In the genomic region with DNA sequence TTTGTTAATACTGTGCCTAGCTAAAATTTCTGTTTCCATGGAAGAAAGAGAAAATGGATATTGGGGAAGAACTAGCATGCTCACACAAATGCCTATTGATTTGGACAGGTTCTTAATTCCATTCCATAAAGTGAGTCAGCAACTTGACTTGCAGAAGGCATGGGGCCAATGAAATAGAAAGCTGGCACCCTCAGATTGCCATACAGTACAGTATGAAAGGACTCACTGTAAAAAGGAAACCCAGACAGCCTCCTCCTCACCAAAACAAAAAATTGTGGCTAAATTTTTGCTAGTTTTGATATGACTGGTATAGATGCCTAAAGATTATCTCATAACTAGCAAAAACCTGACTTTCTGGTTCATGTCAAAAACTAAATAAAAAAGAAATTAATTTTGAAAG, we compare ENCODE assay signal across 26 cellular contexts. TPM values are rescaled to one million over a fixed set of nuclear protein-coding genes. Genes with fewer than 3 reads are reported as not detected.
DNase-seq lines count a peak whose midpoint lies in the region; ATAC-seq and TF ChIP-seq lines count a peak whose summit lies in the region.
"Had no signal": no experiment of that assay in that cellular context is flagged by ENCODE, and none has a peak within 500 bp of the region (broad histone marks: within the 10 kb centered on the region; RNA-seq: fewer than 3 reads in every experiment).

No MANE protein-coding gene starts in this region.

- H3K27me3 ChIP-seq in body of pancreas (no peaks in the 10 kb centered on the region), dorsolateral prefrontal cortex (peaks cover 0 to 61% (median 13%) of the 10 kb centered on the region in 45 donors), right lobe of liver (no peaks in the 10 kb centered on the region)
- H3K27me3 ChIP-seq: BE2C, hepatocyte, ovary, transverse colon had no signal

- TF ChIP-seq CTCF in epithelial cell of esophagus (IDR thresholded peaks at IDR 0.05; ENCODE audit: insufficient read depth, low read depth, low read length, missing control alignments) (no peak), body of pancreas (IDR thresholded peaks at IDR 0.05) (no peak), dorsolateral prefrontal cortex (IDR thresholded peaks at IDR 0.05 in 54 of 56, conservative IDR thresholded peaks at IDR 0.05 in 2 of 56; ENCODE audit: low read depth in 1 of 56, partially characterized antibody in 56 of 56) (no peak), right lobe of liver (IDR thresholded peaks at IDR 0.05) (no peak)

- H3K9me3 Mint-ChIP-seq in activated CD4-positive, alpha-beta T cell treated with anti-CD3 and anti-CD28 coated beads for 36 hours (ENCODE audit: low read depth): no peaks in the 10 kb centered on the region
- H3K9me3 Mint-ChIP-seq in activated CD4-positive, alpha-beta T cell treated with anti-CD3 and anti-CD28 coated beads, Interleukin-2, amount 10 ng/mL, durations not matched to agents 24 days and 14 days: no peaks in the 10 kb centered on the region
- H3K9me3 Mint-ChIP-seq: activated naive CD4-positive, alpha-beta T cell treated with anti-CD3 and anti-CD28 coated beads, Interleukin-2, amount 10 ng/mL, durations not matched to agents 7 days and 5 days; memory B cell; stimulated activated naive CD8-positive, alpha-beta T cell treated with anti-CD3 and anti-CD28 coated beads, Interleukin-15, Interleukin-2, amounts not matched to agents 100 ng/mL and 50 ng/mL, for 24 hours had no signal

- DNase-seq in activated CD4-positive, alpha-beta T cell treated with anti-CD3 and anti-CD28 coated beads for 36 hours: peak; percentile 15
- DNase-seq in activated CD4-positive, alpha-beta T cell treated with anti-CD3 and anti-CD28 coated beads, Interleukin-2, amount 10 ng/mL, durations not matched to agents 24 days and 14 days: no peak
- DNase-seq in RPMI7951 (ENCODE audit: low read depth) (peak; percentile 5), epithelial cell of esophagus (ENCODE audit: low read depth) (peak; percentile 40), body of pancreas (no peak), dorsolateral prefrontal cortex (no peak), right lobe of liver (no peak)
- DNase-seq: activated naive CD4-positive, alpha-beta T cell treated with anti-CD3 and anti-CD28 coated beads, Interleukin-2, amount 10 ng/mL, durations not matched to agents 7 days and 5 days; activated T-cell treated with anti-CD3 and anti-CD28 coated beads for 4 hours; BE2C; HCEC 1CT; KG1; naive B cell; NCI-H1048; NCI-H2029; NCI-H446 treated with DMSO at 0.1 percent for 48 hours; ovary; RPMI8226; stimulated activated CD4-positive, alpha-beta T cell treated with anti-CD3 and anti-CD28 coated beads, Interleukin-1b, Interleukin-23, amount 100 ng/mL, for 48 hours; SW 1271; transverse colon had no signal

- intact Hi-C loops in activated CD4-positive, alpha-beta T cell treated with anti-CD3 and anti-CD28 coated beads for 36 hours (cut with DNase I, micrococcal nuclease): loop anchor here (1.0 kb wide), 2 partner anchors 10 to 11 kb away; partner anchors contain the start of gene TAB3 (in 1 of the 2)
- intact Hi-C loops in activated CD4-positive, alpha-beta T cell treated with anti-CD3 and anti-CD28 coated beads, Interleukin-2, amount 10 ng/mL, durations not matched to agents 24 days and 14 days (cut with micrococcal nuclease): loop anchor here (1.0 kb wide), 1 partner anchor 11 kb away; the partner anchor contains the start of gene TAB3
- intact Hi-C loops in body of pancreas (cut with DNase I): no loop called here
- intact Hi-C loops in dorsolateral prefrontal cortex (cut with DNase I): no loop called here
- intact Hi-C loops in right lobe of liver (cut with DNase I): no loop called here

- POLR2A ChIA-PET in activated CD4-positive, alpha-beta T cell treated with anti-CD3 and anti-CD28 coated beads for 36 hours (lab: Charles Lee): interaction anchor here (0.8 kb wide), 1 partner anchor 11 kb away, joined by 5 read pairs; the partner anchor contains the start of gene TAB3

- H3K27ac ChIP-seq in body of pancreas (no peak overlapping the region), dorsolateral prefrontal cortex (no peak overlapping the region), right lobe of liver (no peak overlapping the region)
- H3K27ac ChIP-seq: 22Rv1, hepatocyte, ovary, transverse colon had no signal

- H3K36me3 Mint-ChIP-seq in activated CD4-positive, alpha-beta T cell treated with anti-CD3 and anti-CD28 coated beads for 36 hours (ENCODE audit: low read depth): no peaks in the 10 kb centered on the region
- H3K36me3 Mint-ChIP-seq in activated CD4-positive, alpha-beta T cell treated with anti-CD3 and anti-CD28 coated beads, Interleukin-2, amount 10 ng/mL, durations not matched to agents 24 days and 14 days (ENCODE audit: low read depth): no peaks in the 10 kb centered on the region
- H3K36me3 Mint-ChIP-seq: activated naive CD4-positive, alpha-beta T cell treated with anti-CD3 and anti-CD28 coated beads, Interleukin-2, amount 10 ng/mL, durations not matched to agents 7 days and 5 days; memory B cell; naive B cell had no signal

- no peaks in the 10 kb centered on the region for H3K36me3 ChIP-seq in body of pancreas (replicated peaks in 1 of 2; ENCODE audit: insufficient read depth in 1 of 2, low read depth in 2 of 2)
- H3K36me3 ChIP-seq in right lobe of liver: no peaks in the 10 kb centered on the region
- H3K36me3 ChIP-seq: BE2C, ovary, transverse colon had no signal

- peak; percentile 64 for ATAC-seq in activated CD4-positive, alpha-beta T cell treated with anti-CD3 and anti-CD28 coated beads for 36 hours
- peak; percentile 62 for ATAC-seq in GM18867 (IDR thresholded peaks at IDR 0.05; ENCODE audit: unreplicated experiment)
- ATAC-seq in body of pancreas: no peak
- ATAC-seq in right lobe of liver: no peak

- H3K9me3 ChIP-seq in body of pancreas: no peaks in the 10 kb centered on the region
- H3K9me3 ChIP-seq in right lobe of liver: no peaks in the 10 kb centered on the region
- H3K9me3 ChIP-seq: BE2C, ovary, transverse colon had no signal

- H3K27me3 Mint-ChIP-seq in activated CD4-positive, alpha-beta T cell treated with anti-CD3 and anti-CD28 coated beads for 36 hours: peaks cover 3% of the 10 kb centered on the region
- H3K27me3 Mint-ChIP-seq in activated CD4-positive, alpha-beta T cell treated with anti-CD3 and anti-CD28 coated beads, Interleukin-2, amount 10 ng/mL, durations not matched to agents 24 days and 14 days: peaks cover 18% of the 10 kb centered on the region

- H3K27ac Mint-ChIP-seq in activated CD4-positive, alpha-beta T cell treated with anti-CD3 and anti-CD28 coated beads for 36 hours: no peak overlapping the region
- no peak overlapping the region for H3K27ac Mint-ChIP-seq in activated CD4-positive, alpha-beta T cell treated with anti-CD3 and anti-CD28 coated beads, Interleukin-2, amount 10 ng/mL, durations not matched to agents 24 days and 14 days
- H3K27ac Mint-ChIP-seq: activated naive CD4-positive, alpha-beta T cell treated with anti-CD3 and anti-CD28 coated beads, Interleukin-2, amount 10 ng/mL, durations not matched to agents 7 days and 5 days; memory B cell; naive B cell; stimulated activated naive CD8-positive, alpha-beta T cell treated with anti-CD3 and anti-CD28 coated beads, Interleukin-15, Interleukin-2, amounts not matched to agents 100 ng/mL and 50 ng/mL, for 24 hours had no signal

- TF ChIP-seq POLR2A in body of pancreas (IDR thresholded peaks at IDR 0.05) (no peak), right lobe of liver (IDR thresholded peaks at IDR 0.05) (no peak)

- H3K4me3 ChIP-seq in epithelial cell of esophagus (ENCODE audit: low read length): no peak overlapping the region
- no peak overlapping the region for H3K4me3 ChIP-seq in body of pancreas
- H3K4me3 ChIP-seq in dorsolateral prefrontal cortex: no peak overlapping the region
- no peak overlapping the region for H3K4me3 ChIP-seq in right lobe of liver
- H3K4me3 ChIP-seq: hepatocyte, ovary, transverse colon had no signal

- H3K4me1 ChIP-seq in body of pancreas (no peaks in the 10 kb centered on the region), right lobe of liver (no peaks in the 10 kb centered on the region)
- H3K4me1 ChIP-seq: BE2C, transverse colon had no signal

- CTCF ChIA-PET in activated CD4-positive, alpha-beta T cell treated with anti-CD3 and anti-CD28 coated beads for 36 hours (lab: Charles Lee): interaction anchor here (0.8 to 1.1 kb wide), 2 partner anchors 14 to 138 kb away, joined by 3 read pairs; no protein-coding TSS in a partner anchor

- H3K4me1 Mint-ChIP-seq in activated CD4-positive, alpha-beta T cell treated with anti-CD3 and anti-CD28 coated beads for 36 hours: peaks cover 3% of the 10 kb centered on the region
- H3K4me1 Mint-ChIP-seq in activated CD4-positive, alpha-beta T cell treated with anti-CD3 and anti-CD28 coated beads, Interleukin-2, amount 10 ng/mL, durations not matched to agents 24 days and 14 days: peaks cover 9% of the 10 kb centered on the region
- H3K4me1 Mint-ChIP-seq: memory B cell, naive B cell had no signal

- H3K4me3 Mint-ChIP-seq in activated CD4-positive, alpha-beta T cell treated with anti-CD3 and anti-CD28 coated beads for 36 hours: no peak overlapping the region
- no peak overlapping the region for H3K4me3 Mint-ChIP-seq in activated CD4-positive, alpha-beta T cell treated with anti-CD3 and anti-CD28 coated beads, Interleukin-2, amount 10 ng/mL, durations not matched to agents 24 days and 14 days
- H3K4me3 Mint-ChIP-seq: activated naive CD4-positive, alpha-beta T cell treated with anti-CD3 and anti-CD28 coated beads, Interleukin-2, amount 10 ng/mL, durations not matched to agents 7 days and 5 days; memory B cell; naive B cell; stimulated activated naive CD8-positive, alpha-beta T cell treated with anti-CD3 and anti-CD28 coated beads, Interleukin-15, Interleukin-2, amounts not matched to agents 100 ng/mL and 50 ng/mL, for 24 hours had no signal

RNA-seq across cellular contexts. Expression of gene TAB3, which starts 11.2 kb away (rescaled TPM):
- 10 to 100 TPM; 18.7 to 20.1 TPM for total RNA-seq in activated CD4-positive, alpha-beta T cell treated with anti-CD3 and anti-CD28 coated beads for 36 hours
- total RNA-seq in activated CD4-positive, alpha-beta T cell treated with anti-CD3 and anti-CD28 coated beads, Interleukin-2, amount 10 ng/mL, durations not matched to agents 24 days and 14 days: 21.9 and 23.7 TPM in 2 replicates
- total RNA-seq in RPMI7951 (2014; rRNA removed; shearing (Covaris generic)): 13.6 and 16.8 TPM in 2 replicates
- total RNA-seq in body of pancreas: 10 to 100 TPM; 24.1 to 36.3 TPM
- total RNA-seq in dorsolateral prefrontal cortex: 10 to 100 TPM; 12.9 to 31.0 (median 21.1) TPM
- total RNA-seq in right lobe of liver: 10 to 100 TPM; 17.1 to 38.6 (median 23.6) TPM

Comparison
In these comparisons a context has a peak if more than half of its experiments do, and no peak if none do; other contexts are left out.
1. DNase-seq: peak in activated CD4-positive, alpha-beta T cell treated with anti-CD3 and anti-CD28 coated beads for 36 hours (single experiment), RPMI7951 (single experiment) and epithelial cell of esophagus (single experiment); none in activated CD4-positive, alpha-beta T cell treated with anti-CD3 and anti-CD28 coated beads, Interleukin-2, amount 10 ng/mL, durations not matched to agents 24 days and 14 days (single experiment), body of pancreas (0 of 4), dorsolateral prefrontal cortex (0 of 10) and right lobe of liver (0 of 3).
2. ATAC-seq: peak in activated CD4-positive, alpha-beta T cell treated with anti-CD3 and anti-CD28 coated beads for 36 hours (single experiment) and GM18867 (single experiment); none in body of pancreas (single experiment) and right lobe of liver (0 of 4).
3. intact Hi-C loops: an anchor here in activated CD4-positive, alpha-beta T cell treated with anti-CD3 and anti-CD28 coated beads for 36 hours (1.0 kb wide) and activated CD4-positive, alpha-beta T cell treated with anti-CD3 and anti-CD28 coated beads, Interleukin-2, amount 10 ng/mL, durations not matched to agents 24 days and 14 days (1.0 kb wide); none called in body of pancreas, dorsolateral prefrontal cortex and right lobe of liver.